30 cellular contexts compared by ENCODE assay signal in the genomic region with DNA sequence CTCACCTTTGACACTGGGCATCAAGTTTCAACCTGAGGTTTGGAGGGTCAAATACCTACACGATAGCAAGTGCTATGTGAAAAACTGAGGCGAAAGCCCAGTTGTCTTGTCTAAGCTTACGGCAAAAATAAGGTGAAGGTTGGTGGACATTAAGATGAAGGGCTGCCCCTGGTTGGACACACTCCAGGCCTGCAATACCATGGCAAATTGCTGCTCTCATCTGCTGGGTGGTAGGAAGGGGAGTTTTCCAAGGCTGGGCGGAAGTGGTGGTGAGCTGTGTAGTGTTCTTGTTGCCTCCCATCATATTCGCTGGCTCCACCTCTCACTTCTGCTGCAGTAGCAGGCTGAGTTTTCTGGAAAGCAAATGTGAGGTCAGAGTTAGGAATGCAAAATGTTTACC. TPM values are rescaled to one million over a fixed set of nuclear protein-coding genes. Genes with fewer than 3 reads are reported as not detected.
"Had no signal": no experiment of that assay in that cellular context is flagged by ENCODE, and none has a peak within 500 bp of the region (broad histone marks: within the 10 kb centered on the region; RNA-seq: fewer than 3 reads in every experiment).

No MANE protein-coding gene starts in this region.

- H3K4me1 ChIP-seq: gastroesophageal sphincter, heart left ventricle, parathyroid adenoma, sigmoid colon, testis, tibial artery had no signal

- H3K27ac ChIP-seq: dorsolateral prefrontal cortex, epithelial cell of prostate, foreskin keratinocyte, gastroesophageal sphincter, heart left ventricle, hepatocyte, neutrophil, parathyroid adenoma, sigmoid colon, testis, tibial artery had no signal

- H3K36me3 ChIP-seq: gastroesophageal sphincter, heart left ventricle, neutrophil, sigmoid colon, tibial artery had no signal

- H3K27me3 ChIP-seq: dorsolateral prefrontal cortex, foreskin keratinocyte, gastroesophageal sphincter, hepatocyte, sigmoid colon, testis, tibial artery had no signal

- ATAC-seq: esophagus mucosa; foreskin keratinocyte; gastroesophageal sphincter; heart left ventricle; left lobe of liver; natural killer cell; stimulated activated effector memory CD8-positive, alpha-beta T cell treated with anti-CD3 and anti-CD28 coated beads, Interleukin-12 subunit alpha, Interleukin-12 subunit beta, amount 100 ng/mL, for 72 hours had no signal

- H3K4me3 ChIP-seq: dorsolateral prefrontal cortex, gastroesophageal sphincter, heart left ventricle, hepatocyte, lung, sigmoid colon, testis, tibial artery had no signal

- DNase-seq: cortex of kidney; dorsolateral prefrontal cortex; effector CD4-positive, alpha-beta T cell; foreskin keratinocyte; heart left ventricle; kidney; natural killer cell; sigmoid colon; stimulated activated CD4-positive, alpha-beta T cell treated with anti-CD3 and anti-CD28 coated beads, Interleukin-2, amount 100 ng/mL, for 24 hours; stimulated activated CD4-positive, alpha-beta T cell treated with anti-CD3 and anti-CD28 coated beads, Interleukin-4, amount 100 ng/mL, for 24 hours; stimulated activated naive CD4-positive, alpha-beta T cell treated with Interleukin-2 at 50 U/mL for 16 hours; substantia nigra; testis; tibial artery had no signal

- H3K9me3 ChIP-seq: gastroesophageal sphincter, heart left ventricle, neutrophil, sigmoid colon, testis, tibial artery had no signal

RNA-seq across cellular contexts. Expression of gene SCP2D1, which starts 33.6 kb away (rescaled TPM):
- total RNA-seq: esophagus mucosa, fibroblast of lung, foreskin keratinocyte, gastroesophageal sphincter, heart left ventricle, hepatocyte, kidney, left lobe of liver, liver, lung, mononuclear cell, natural killer cell, neural crest cell, osteoblast, progenitor cell of endocrine pancreas, skeletal muscle tissue had no signal
- polyA plus RNA-seq: fibroblast of lung, foreskin keratinocyte, heart left ventricle, hepatocyte, liver, lung, sigmoid colon had no signal
